8 cellular contexts compared by ENCODE assay signal in genomic region chr11:67267188-67268035, GRCh38. TPM values are rescaled to one million over a fixed set of nuclear protein-coding genes. Genes with fewer than 3 reads are reported as not detected.
A peak's percentile ranks its signal among the peaks of the same experiment; 100 is the strongest.
DNase-seq lines count a peak whose midpoint lies in the region; ATAC-seq and TF ChIP-seq lines count a peak whose summit lies in the region.

No MANE protein-coding gene starts in this region.

- peak; percentile 39 for DNase-seq in activated CD4-positive, alpha-beta T cell treated with anti-CD3 and anti-CD28 coated beads for 36 hours
- no peak for DNase-seq in activated CD4-positive, alpha-beta T cell treated with anti-CD3 and anti-CD28 coated beads for 4 hours
- no peak for DNase-seq in T-helper 2 cell treated with Interferon-gamma antibody and Interleukin-4, amounts not matched to agents 5 μg/mL and 100 μg/mL, for 36 hours (ENCODE audit: low spot score)
- peak; percentile 47 to 62 for DNase-seq in erythroblast (lab: John Stamatoyannopoulos, UW)
- DNase-seq in D341Med (ENCODE audit: low spot score), result no peak
- DNase-seq in AG08396 (ENCODE audit: low spot score), result no peak

- CTCF ChIA-PET in activated CD4-positive, alpha-beta T cell treated with anti-CD3 and anti-CD28 coated beads for 36 hours (lab: Charles Lee), result interaction anchor here (0.7 to 3.1 kb wide), 10 partner anchors 11 to 142 kb away, joined by 3 to 15 read pairs (median 6); partner anchors contain the start of genes ANKRD13D and POLD4

- H3K4me1 Mint-ChIP-seq in activated CD4-positive, alpha-beta T cell treated with anti-CD3 and anti-CD28 coated beads for 36 hours, result peaks cover 81% of the 10 kb centered on the region
- H3K4me1 Mint-ChIP-seq in T-helper 2 cell treated with Interferon-gamma antibody and Interleukin-4, amounts not matched to agents 5 μg/mL and 100 μg/mL, for 36 hours (ENCODE audit: low read depth), result peaks cover 56% of the 10 kb centered on the region

- H3K9me3 ChIP-seq in neuron (ENCODE audit: low read length), result no peaks in the 10 kb centered on the region

- no peaks in the 10 kb centered on the region for H3K9me3 Mint-ChIP-seq in activated CD4-positive, alpha-beta T cell treated with anti-CD3 and anti-CD28 coated beads for 36 hours (ENCODE audit: low read depth)
- no peaks in the 10 kb centered on the region for H3K9me3 Mint-ChIP-seq in T-helper 2 cell treated with Interferon-gamma antibody and Interleukin-4, amounts not matched to agents 5 μg/mL and 100 μg/mL, for 36 hours

- H3K27ac Mint-ChIP-seq in activated CD4-positive, alpha-beta T cell treated with anti-CD3 and anti-CD28 coated beads for 36 hours, result peak overlapping the region; percentile 99
- peak overlapping the region; percentile 95 for H3K27ac Mint-ChIP-seq in T-helper 2 cell treated with Interferon-gamma antibody and Interleukin-4, amounts not matched to agents 5 μg/mL and 100 μg/mL, for 36 hours

- POLR2A ChIA-PET in activated CD4-positive, alpha-beta T cell treated with anti-CD3 and anti-CD28 coated beads for 36 hours (lab: Charles Lee), result interaction anchor here (0.5 to 2.0 kb wide), 8 partner anchors 10 to 134 kb away, joined by 3 to 8 read pairs (median 4); partner anchors contain the start of genes ANKRD13D and PPP1CA

- intact Hi-C loops in activated CD4-positive, alpha-beta T cell treated with anti-CD3 and anti-CD28 coated beads for 36 hours (cut with DNase I, micrococcal nuclease), result loop anchor here (1.0 to 5.0 kb wide), 6 partner anchors 10 to 215 kb away; partner anchors contain the start of genes AIP (in 1 of the 2) and POLD4 (in 1 of the 2)

- no peak for TF ChIP-seq POLR2A in erythroblast (IDR thresholded peaks at IDR 0.05; ENCODE audit: low read length)

- peaks cover 48% of the 10 kb centered on the region for H3K36me3 Mint-ChIP-seq in activated CD4-positive, alpha-beta T cell treated with anti-CD3 and anti-CD28 coated beads for 36 hours (ENCODE audit: low read depth)
- H3K36me3 Mint-ChIP-seq in T-helper 2 cell treated with Interferon-gamma antibody and Interleukin-4, amounts not matched to agents 5 μg/mL and 100 μg/mL, for 36 hours (ENCODE audit: low read depth), result peaks cover 57% of the 10 kb centered on the region

- peak overlapping the region; percentile 54 for H3K4me3 ChIP-seq in neuron (ENCODE audit: low read length)

- H3K4me1 ChIP-seq in neuron (ENCODE audit: insufficient read depth, low read length), result peaks cover 43% of the 10 kb centered on the region

- peaks cover 11% of the 10 kb centered on the region for H3K36me3 ChIP-seq in neuron (ENCODE audit: insufficient read depth, low read length)

- no peaks in the 10 kb centered on the region for H3K27me3 ChIP-seq in neuron (ENCODE audit: insufficient read depth, low read length)

- H3K4me3 Mint-ChIP-seq in activated CD4-positive, alpha-beta T cell treated with anti-CD3 and anti-CD28 coated beads for 36 hours, result peak overlapping the region; percentile 98
- peak overlapping the region; percentile 98 for H3K4me3 Mint-ChIP-seq in T-helper 2 cell treated with Interferon-gamma antibody and Interleukin-4, amounts not matched to agents 5 μg/mL and 100 μg/mL, for 36 hours

- H2AFZ ChIP-seq in neuron (ENCODE audit: low read depth, low read length), result no peak overlapping the region

- no peaks in the 10 kb centered on the region for H3K27me3 Mint-ChIP-seq in activated CD4-positive, alpha-beta T cell treated with anti-CD3 and anti-CD28 coated beads for 36 hours
- no peaks in the 10 kb centered on the region for H3K27me3 Mint-ChIP-seq in T-helper 2 cell treated with Interferon-gamma antibody and Interleukin-4, amounts not matched to agents 5 μg/mL and 100 μg/mL, for 36 hours (ENCODE audit: low read depth)

- no peak for ATAC-seq in activated CD4-positive, alpha-beta T cell treated with anti-CD3 and anti-CD28 coated beads for 36 hours
- ATAC-seq in HG02885 (IDR thresholded peaks at IDR 0.05; ENCODE audit: poor library complexity, unreplicated experiment), result no peak

RNA-seq across cellular contexts. Expression of gene GRK2, which starts 1.1 kb away (rescaled TPM):
- 100 to 1,000 TPM; 202 to 241 TPM for total RNA-seq in activated CD4-positive, alpha-beta T cell treated with anti-CD3 and anti-CD28 coated beads for 36 hours

RNA-seq across cellular contexts. Expression of gene ANKRD13D, which starts 21.7 kb away (rescaled TPM):
- 10 to 100 TPM; 44.9 to 69.5 TPM for total RNA-seq in activated CD4-positive, alpha-beta T cell treated with anti-CD3 and anti-CD28 coated beads for 36 hours

RNA-seq across cellular contexts. Expression of gene SSH3, which starts 35.9 kb away (rescaled TPM):
- 10 to 100 TPM in 1 of 2 experiments, 1 to 10 TPM in 1; 6.0 to 11.1 TPM for total RNA-seq in activated CD4-positive, alpha-beta T cell treated with anti-CD3 and anti-CD28 coated beads for 36 hours

Comparison
In these comparisons a context has a peak if more than half of its experiments do, and no peak if none do; other contexts are left out.
1. DNase-seq: peak in activated CD4-positive, alpha-beta T cell treated with anti-CD3 and anti-CD28 coated beads for 36 hours (single experiment) and erythroblast (2 of 2); none in activated CD4-positive, alpha-beta T cell treated with anti-CD3 and anti-CD28 coated beads for 4 hours (0 of 2), T-helper 2 cell treated with Interferon-gamma antibody and Interleukin-4, amounts not matched to agents 5 μg/mL and 100 μg/mL, for 36 hours (single experiment), D341Med (single experiment) and AG08396 (single experiment).